28 cellular contexts compared by ENCODE assay signal in genomic region chr5:68375540-68375939, GRCh38.
"Had no signal": no experiment of that assay in that cellular context is flagged by ENCODE, and none has a peak within 500 bp of the region (broad histone marks: within the 10 kb centered on the region; RNA-seq: fewer than 3 reads in every experiment).

No MANE protein-coding gene starts in this region.

- DNase-seq: activated B cell treated with CpG ODN at 0.5 μM for 24 hours; activated CD4-positive, alpha-beta T cell treated with anti-CD3 and anti-CD28 coated beads, Interleukin-2, amount 50 U/mL, for 1 hour; activated CD8-positive, alpha-beta T cell treated with anti-CD3 and anti-CD28 coated beads for 36 hours; activated gamma-delta T cell treated with Interleukin-2 at 50 U/mL for 16 hours; activated naive CD4-positive, alpha-beta T cell treated with anti-CD3 and anti-CD28 coated beads, Interleukin-2, amount 50 U/mL, for 16 hours; activated T-cell treated with anti-CD3 and anti-CD28 coated beads, Interleukin-2, amount 50 U/mL, for 4 hours; amygdala; dermis blood vessel endothelial cell; effector CD4-positive, alpha-beta T cell; glutamatergic neuron; naive B cell; ovary; retina; stimulated activated CD4-positive, alpha-beta T cell treated with anti-CD3 and anti-CD28 coated beads, Interleukin-1b, Interleukin-23, amount 100 ng/mL, for 48 hours; stimulated activated CD4-positive, alpha-beta T cell treated with anti-CD3 and anti-CD28 coated beads, Interleukin-4, amount 100 ng/mL, for 4 hours; stimulated activated CD8-positive, alpha-beta memory T cell treated with anti-CD3 and anti-CD28 coated beads, Interleukin-4, amount 100 ng/mL, for 48 hours; stimulated activated naive CD8-positive, alpha-beta T cell treated with anti-CD3 and anti-CD28 coated beads, Interleukin-15, amount 100 ng/mL, for 72 hours; substantia nigra; thyroid gland; upper lobe of right lung had no signal

- H3K9me3 ChIP-seq: ovary, prostate gland, thyroid gland, upper lobe of right lung had no signal

- H3K27me3 ChIP-seq: ovary, thyroid gland, upper lobe of right lung had no signal

- H3K4me3 ChIP-seq: ovary, prostate gland, smooth muscle cell, thyroid gland, upper lobe of right lung had no signal

- H3K36me3 ChIP-seq: ovary, prostate gland, thyroid gland, upper lobe of right lung had no signal

- FAIRE-seq: colon, frontal cortex, islet of Langerhans had no signal

- H3K4me1 ChIP-seq: prostate gland, thyroid gland had no signal

- ATAC-seq: activated CD8-positive, alpha-beta T cell treated with anti-CD3 and anti-CD28 coated beads for 36 hours; activated T-cell treated with anti-CD3 and anti-CD28 coated beads, Interleukin-2, amount 50 U/mL, for 4 hours; activated T-helper 17 cell treated with anti-CD3 and anti-CD28 coated beads, Interleukin-2, amount 50 U/mL, for 72 hours; stimulated activated memory B cell treated with anti-CD40 and anti-IgM and Interleukin-4, amounts not matched to agents 10 μg/mL and 1 μg/mL and 100 μg/mL, for 72 hours; stimulated activated naive CD8-positive, alpha-beta T cell treated with anti-CD3 and anti-CD28 coated beads, Interleukin-15, amount 100 ng/mL, for 72 hours; upper lobe of right lung had no signal

- H3K27ac ChIP-seq: epithelial cell of prostate, ovary, prostate gland, thyroid gland, upper lobe of right lung had no signal
